ENCODE assay signal across 1 cellular context in the genomic region with DNA sequence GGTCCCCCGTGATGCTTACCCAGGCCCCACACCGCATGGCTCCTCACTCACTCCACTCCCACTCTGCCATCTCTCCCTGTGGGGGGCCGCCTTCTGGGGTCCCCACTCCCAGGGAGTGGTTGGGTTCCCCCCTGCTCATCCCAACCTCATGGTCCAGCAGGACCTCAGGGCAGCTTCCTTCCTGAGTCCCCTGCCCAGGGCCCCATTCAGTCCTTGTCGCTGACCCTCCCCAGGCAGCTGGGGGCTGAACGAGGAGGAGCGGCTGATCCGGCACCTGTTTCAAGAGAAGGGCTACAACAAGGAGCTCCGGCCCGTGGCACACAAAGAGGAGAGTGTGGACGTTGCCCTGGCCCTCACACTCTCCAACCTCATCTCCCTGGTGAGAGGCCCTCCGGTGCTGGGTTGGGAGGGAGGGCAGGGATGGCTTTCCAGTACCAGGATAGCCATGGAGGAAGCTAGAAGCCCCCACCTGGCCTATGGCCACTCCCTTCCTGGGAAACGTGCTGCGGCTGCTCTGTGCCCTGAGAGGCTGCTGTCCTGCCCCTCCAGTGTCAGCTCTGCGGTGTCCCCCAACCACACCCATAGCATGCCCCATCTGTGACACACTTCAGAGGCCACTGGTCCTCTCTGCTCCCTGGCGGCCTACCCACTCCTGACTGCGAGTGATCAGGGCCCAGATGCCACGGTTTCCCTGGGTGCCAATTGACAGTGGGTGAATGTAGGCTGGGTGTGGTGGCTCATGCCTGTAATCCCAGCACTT.
TF ChIP-seq lines count a peak whose summit lies in the region.

No MANE protein-coding gene starts in this region.

TF ChIP-seq in HepG2, 621 proteins besides CTCF, POLR2A, EP300 and RAD21 (continues in another document):
- TF ChIP-seq, protein P1, sequence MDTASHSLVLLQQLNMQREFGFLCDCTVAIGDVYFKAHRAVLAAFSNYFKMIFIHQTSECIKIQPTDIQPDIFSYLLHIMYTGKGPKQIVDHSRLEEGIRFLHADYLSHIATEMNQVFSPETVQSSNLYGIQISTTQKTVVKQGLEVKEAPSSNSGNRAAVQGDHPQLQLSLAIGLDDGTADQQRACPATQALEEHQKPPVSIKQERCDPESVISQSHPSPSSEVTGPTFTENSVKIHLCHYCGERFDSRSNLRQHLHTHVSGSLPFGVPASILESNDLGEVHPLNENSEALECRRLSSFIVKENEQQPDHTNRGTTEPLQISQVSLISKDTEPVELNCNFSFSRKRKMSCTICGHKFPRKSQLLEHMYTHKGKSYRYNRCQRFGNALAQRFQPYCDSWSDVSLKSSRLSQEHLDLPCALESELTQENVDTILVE (CRISPR knock-in tag; IDR thresholded peaks at IDR 0.05) = no peak
- TF ChIP-seq CENPT (CRISPR knock-in tag; IDR thresholded peaks at IDR 0.05; ENCODE audit: low read depth) (no peak), ZNF10 (CRISPR knock-in tag; IDR thresholded peaks at IDR 0.05; ENCODE audit: borderline replicate concordance, low read depth) (no peak), KAT8 (CRISPR knock-in tag; IDR thresholded peaks at IDR 0.05) (no peak), HNF4G (IDR thresholded peaks at IDR 0.05; ENCODE audit: borderline replicate concordance, low read depth, low read length) (no peak), HNF4G (CRISPR knock-in tag; IDR thresholded peaks at IDR 0.05; ENCODE audit: borderline replicate concordance, low read depth) (0 out of 2 replicates have a peak, but pooled peaks have one; percentile 47), ZNF547 (CRISPR knock-in tag; IDR thresholded peaks at IDR 0.05) (no peak), ZC3H4 (CRISPR knock-in tag; IDR thresholded peaks at IDR 0.05; ENCODE audit: borderline replicate concordance) (no peak), GATA4 (IDR thresholded peaks at IDR 0.05; ENCODE audit: borderline replicate concordance, low read depth) (no peak), NFE2L1 (CRISPR knock-in tag; IDR thresholded peaks at IDR 0.05; ENCODE audit: borderline replicate concordance) (0 out of 2 replicates have a peak, but pooled peaks have one; percentile 42), ZNF430 (CRISPR knock-in tag; IDR thresholded peaks at IDR 0.05) (no peak), ZNF225 (CRISPR knock-in tag; IDR thresholded peaks at IDR 0.05) (0 out of 2 replicates have a peak, but pooled peaks have one; percentile 49), SSRP1 (CRISPR knock-in tag; IDR thresholded peaks at IDR 0.05) (no peak), ZNF20 (CRISPR knock-in tag; IDR thresholded peaks at IDR 0.05) (no peak), ZNF350 (CRISPR knock-in tag; IDR thresholded peaks at IDR 0.05; ENCODE audit: borderline replicate concordance, low read depth) (0 out of 2 replicates have a peak, but pooled peaks have one; percentile 22), HNRNPL (IDR thresholded peaks at IDR 0.05; ENCODE audit: low read depth, low read length) (0 out of 2 replicates have a peak, but pooled peaks have one; percentile 50), POLR2G (IDR thresholded peaks at IDR 0.05; ENCODE audit: low read depth, low read length) (no peak), ZNF839 (CRISPR knock-in tag; IDR thresholded peaks at IDR 0.05; ENCODE audit: borderline replicate concordance) (peak; percentile 66; the same call in 1 of the 2 replicates), ZNF616 (CRISPR knock-in tag; IDR thresholded peaks at IDR 0.05; ENCODE audit: low read depth) (no peak), TSC22D2 (CRISPR knock-in tag; IDR thresholded peaks at IDR 0.05; ENCODE audit: borderline replicate concordance) (no peak), TAF15 (IDR thresholded peaks at IDR 0.05; ENCODE audit: low read depth, low read length, poor library complexity, severe bottlenecking) (no peak), ZNF567 (CRISPR knock-in tag; IDR thresholded peaks at IDR 0.05; ENCODE audit: borderline replicate concordance) (0 out of 2 replicates have a peak, but pooled peaks have one; percentile 45), ELF4 (CRISPR knock-in tag; IDR thresholded peaks at IDR 0.05; ENCODE audit: borderline replicate concordance) (no peak), ZNF484 (CRISPR knock-in tag; IDR thresholded peaks at IDR 0.05; ENCODE audit: borderline replicate concordance, low read depth) (no peak), SATB2 (CRISPR knock-in tag; IDR thresholded peaks at IDR 0.05) (no peak), ZNF557 (CRISPR knock-in tag; IDR thresholded peaks at IDR 0.05) (no peak), ZNF556 (CRISPR knock-in tag; IDR thresholded peaks at IDR 0.05; ENCODE audit: borderline replicate concordance) (0 out of 2 replicates have a peak, but pooled peaks have one; percentile 26)
- TF ChIP-seq, protein P2, sequence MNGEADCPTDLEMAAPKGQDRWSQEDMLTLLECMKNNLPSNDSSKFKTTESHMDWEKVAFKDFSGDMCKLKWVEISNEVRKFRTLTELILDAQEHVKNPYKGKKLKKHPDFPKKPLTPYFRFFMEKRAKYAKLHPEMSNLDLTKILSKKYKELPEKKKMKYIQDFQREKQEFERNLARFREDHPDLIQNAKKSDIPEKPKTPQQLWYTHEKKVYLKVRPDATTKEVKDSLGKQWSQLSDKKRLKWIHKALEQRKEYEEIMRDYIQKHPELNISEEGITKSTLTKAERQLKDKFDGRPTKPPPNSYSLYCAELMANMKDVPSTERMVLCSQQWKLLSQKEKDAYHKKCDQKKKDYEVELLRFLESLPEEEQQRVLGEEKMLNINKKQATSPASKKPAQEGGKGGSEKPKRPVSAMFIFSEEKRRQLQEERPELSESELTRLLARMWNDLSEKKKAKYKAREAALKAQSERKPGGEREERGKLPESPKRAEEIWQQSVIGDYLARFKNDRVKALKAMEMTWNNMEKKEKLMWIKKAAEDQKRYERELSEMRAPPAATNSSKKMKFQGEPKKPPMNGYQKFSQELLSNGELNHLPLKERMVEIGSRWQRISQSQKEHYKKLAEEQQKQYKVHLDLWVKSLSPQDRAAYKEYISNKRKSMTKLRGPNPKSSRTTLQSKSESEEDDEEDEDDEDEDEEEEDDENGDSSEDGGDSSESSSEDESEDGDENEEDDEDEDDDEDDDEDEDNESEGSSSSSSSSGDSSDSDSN (CRISPR knock-in tag; IDR thresholded peaks at IDR 0.05) = peak; percentile 16; the same call in 1 of the 2 replicates
- TF ChIP-seq, protein P3, sequence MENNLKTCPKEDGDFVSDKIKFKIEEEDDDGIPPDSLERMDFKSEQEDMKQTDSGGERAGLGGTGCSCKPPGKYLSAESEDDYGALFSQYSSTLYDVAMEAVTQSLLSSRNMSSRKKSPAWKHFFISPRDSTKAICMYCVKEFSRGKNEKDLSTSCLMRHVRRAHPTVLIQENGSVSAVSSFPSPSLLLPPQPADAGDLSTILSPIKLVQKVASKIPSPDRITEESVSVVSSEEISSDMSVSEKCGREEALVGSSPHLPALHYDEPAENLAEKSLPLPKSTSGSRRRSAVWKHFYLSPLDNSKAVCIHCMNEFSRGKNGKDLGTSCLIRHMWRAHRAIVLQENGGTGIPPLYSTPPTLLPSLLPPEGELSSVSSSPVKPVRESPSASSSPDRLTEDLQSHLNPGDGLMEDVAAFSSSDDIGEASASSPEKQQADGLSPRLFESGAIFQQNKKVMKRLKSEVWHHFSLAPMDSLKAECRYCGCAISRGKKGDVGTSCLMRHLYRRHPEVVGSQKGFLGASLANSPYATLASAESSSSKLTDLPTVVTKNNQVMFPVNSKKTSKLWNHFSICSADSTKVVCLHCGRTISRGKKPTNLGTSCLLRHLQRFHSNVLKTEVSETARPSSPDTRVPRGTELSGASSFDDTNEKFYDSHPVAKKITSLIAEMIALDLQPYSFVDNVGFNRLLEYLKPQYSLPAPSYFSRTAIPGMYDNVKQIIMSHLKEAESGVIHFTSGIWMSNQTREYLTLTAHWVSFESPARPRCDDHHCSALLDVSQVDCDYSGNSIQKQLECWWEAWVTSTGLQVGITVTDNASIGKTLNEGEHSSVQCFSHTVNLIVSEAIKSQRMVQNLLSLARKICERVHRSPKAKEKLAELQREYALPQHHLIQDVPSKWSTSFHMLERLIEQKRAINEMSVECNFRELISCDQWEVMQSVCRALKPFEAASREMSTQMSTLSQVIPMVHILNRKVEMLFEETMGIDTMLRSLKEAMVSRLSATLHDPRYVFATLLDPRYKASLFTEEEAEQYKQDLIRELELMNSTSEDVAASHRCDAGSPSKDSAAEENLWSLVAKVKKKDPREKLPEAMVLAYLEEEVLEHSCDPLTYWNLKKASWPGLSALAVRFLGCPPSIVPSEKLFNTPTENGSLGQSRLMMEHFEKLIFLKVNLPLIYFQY (CRISPR knock-in tag; IDR thresholded peaks at IDR 0.05; ENCODE audit: borderline replicate concordance) = no peak
- TF ChIP-seq, protein P4, sequence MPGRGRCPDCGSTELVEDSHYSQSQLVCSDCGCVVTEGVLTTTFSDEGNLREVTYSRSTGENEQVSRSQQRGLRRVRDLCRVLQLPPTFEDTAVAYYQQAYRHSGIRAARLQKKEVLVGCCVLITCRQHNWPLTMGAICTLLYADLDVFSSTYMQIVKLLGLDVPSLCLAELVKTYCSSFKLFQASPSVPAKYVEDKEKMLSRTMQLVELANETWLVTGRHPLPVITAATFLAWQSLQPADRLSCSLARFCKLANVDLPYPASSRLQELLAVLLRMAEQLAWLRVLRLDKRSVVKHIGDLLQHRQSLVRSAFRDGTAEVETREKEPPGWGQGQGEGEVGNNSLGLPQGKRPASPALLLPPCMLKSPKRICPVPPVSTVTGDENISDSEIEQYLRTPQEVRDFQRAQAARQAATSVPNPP (CRISPR knock-in tag; IDR thresholded peaks at IDR 0.05) = no peak
- TF ChIP-seq, protein P5, sequence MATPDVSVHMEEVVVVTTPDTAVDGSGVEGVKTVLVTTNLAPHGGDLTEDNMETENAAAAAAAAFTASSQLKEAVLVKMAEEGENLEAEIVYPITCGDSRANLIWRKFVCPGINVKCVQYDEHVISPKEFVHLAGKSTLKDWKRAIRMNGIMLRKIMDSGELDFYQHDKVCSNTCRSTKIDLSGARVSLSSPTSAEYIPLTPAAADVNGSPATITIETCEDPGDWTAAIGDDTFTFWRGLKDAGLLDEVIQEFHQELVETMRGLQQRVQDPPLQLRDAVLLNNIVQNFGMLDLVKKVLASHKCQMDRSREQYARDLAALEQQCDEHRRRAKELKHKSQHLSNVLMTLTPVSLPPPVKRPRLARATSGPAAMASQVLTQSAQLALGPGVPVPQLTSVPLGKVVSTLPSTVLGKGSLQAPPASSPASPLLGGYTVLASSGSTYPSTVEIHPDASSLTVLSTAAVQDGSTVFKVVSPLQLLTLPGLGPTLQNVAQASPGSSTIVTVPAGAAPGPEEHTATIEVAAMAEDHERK (CRISPR knock-in tag; IDR thresholded peaks at IDR 0.05; ENCODE audit: low read depth) = no peak
- TF ChIP-seq, protein P6, sequence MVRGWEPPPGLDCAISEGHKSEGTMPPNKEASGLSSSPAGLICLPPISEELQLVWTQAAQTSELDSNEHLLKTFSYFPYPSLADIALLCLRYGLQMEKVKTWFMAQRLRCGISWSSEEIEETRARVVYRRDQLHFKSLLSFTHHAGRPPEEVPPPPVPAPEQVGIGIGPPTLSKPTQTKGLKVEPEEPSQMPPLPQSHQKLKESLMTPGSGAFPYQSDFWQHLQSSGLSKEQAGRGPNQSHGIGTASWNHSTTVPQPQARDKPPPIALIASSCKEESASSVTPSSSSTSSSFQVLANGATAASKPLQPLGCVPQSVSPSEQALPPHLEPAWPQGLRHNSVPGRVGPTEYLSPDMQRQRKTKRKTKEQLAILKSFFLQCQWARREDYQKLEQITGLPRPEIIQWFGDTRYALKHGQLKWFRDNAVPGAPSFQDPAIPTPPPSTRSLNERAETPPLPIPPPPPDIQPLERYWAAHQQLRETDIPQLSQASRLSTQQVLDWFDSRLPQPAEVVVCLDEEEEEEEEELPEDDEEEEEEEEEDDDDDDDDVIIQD (CRISPR knock-in tag; IDR thresholded peaks at IDR 0.05; ENCODE audit: low read depth) = no peak
- TF ChIP-seq, protein P7, sequence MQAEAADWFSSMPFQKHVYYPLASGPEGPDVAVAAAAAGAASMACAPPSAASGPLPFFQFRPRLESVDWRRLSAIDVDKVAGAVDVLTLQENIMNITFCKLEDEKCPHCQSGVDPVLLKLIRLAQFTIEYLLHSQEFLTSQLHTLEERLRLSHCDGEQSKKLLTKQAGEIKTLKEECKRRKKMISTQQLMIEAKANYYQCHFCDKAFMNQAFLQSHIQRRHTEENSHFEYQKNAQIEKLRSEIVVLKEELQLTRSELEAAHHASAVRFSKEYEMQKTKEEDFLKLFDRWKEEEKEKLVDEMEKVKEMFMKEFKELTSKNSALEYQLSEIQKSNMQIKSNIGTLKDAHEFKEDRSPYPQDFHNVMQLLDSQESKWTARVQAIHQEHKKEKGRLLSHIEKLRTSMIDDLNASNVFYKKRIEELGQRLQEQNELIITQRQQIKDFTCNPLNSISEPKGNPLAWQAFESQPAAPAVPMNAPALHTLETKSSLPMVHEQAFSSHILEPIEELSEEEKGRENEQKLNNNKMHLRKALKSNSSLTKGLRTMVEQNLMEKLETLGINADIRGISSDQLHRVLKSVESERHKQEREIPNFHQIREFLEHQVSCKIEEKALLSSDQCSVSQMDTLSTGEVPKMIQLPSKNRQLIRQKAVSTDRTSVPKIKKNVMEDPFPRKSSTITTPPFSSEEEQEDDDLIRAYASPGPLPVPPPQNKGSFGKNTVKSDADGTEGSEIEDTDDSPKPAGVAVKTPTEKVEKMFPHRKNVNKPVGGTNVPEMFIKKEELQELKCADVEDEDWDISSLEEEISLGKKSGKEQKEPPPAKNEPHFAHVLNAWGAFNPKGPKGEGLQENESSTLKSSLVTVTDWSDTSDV (CRISPR knock-in tag; IDR thresholded peaks at IDR 0.05) = no peak
- TF ChIP-seq, protein P8, sequence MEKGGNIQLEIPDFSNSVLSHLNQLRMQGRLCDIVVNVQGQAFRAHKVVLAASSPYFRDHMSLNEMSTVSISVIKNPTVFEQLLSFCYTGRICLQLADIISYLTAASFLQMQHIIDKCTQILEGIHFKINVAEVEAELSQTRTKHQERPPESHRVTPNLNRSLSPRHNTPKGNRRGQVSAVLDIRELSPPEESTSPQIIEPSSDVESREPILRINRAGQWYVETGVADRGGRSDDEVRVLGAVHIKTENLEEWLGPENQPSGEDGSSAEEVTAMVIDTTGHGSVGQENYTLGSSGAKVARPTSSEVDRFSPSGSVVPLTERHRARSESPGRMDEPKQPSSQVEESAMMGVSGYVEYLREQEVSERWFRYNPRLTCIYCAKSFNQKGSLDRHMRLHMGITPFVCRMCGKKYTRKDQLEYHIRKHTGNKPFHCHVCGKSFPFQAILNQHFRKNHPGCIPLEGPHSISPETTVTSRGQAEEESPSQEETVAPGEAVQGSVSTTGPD (CRISPR knock-in tag; IDR thresholded peaks at IDR 0.05) = no peak
- TF ChIP-seq, protein P9, sequence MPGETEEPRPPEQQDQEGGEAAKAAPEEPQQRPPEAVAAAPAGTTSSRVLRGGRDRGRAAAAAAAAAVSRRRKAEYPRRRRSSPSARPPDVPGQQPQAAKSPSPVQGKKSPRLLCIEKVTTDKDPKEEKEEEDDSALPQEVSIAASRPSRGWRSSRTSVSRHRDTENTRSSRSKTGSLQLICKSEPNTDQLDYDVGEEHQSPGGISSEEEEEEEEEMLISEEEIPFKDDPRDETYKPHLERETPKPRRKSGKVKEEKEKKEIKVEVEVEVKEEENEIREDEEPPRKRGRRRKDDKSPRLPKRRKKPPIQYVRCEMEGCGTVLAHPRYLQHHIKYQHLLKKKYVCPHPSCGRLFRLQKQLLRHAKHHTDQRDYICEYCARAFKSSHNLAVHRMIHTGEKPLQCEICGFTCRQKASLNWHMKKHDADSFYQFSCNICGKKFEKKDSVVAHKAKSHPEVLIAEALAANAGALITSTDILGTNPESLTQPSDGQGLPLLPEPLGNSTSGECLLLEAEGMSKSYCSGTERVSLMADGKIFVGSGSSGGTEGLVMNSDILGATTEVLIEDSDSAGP (CRISPR knock-in tag; IDR thresholded peaks at IDR 0.05; ENCODE audit: borderline replicate concordance) = peak; percentile 20; the same call in 1 of the 2 replicates
- TF ChIP-seq, protein P10, sequence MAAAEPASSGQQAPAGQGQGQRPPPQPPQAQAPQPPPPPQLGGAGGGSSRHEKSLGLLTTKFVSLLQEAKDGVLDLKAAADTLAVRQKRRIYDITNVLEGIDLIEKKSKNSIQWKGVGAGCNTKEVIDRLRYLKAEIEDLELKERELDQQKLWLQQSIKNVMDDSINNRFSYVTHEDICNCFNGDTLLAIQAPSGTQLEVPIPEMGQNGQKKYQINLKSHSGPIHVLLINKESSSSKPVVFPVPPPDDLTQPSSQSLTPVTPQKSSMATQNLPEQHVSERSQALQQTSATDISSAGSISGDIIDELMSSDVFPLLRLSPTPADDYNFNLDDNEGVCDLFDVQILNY (CRISPR knock-in tag; conservative IDR thresholded peaks at IDR 0.05) = no peak
